8 cellular contexts compared by ENCODE assay signal in the genomic region with DNA sequence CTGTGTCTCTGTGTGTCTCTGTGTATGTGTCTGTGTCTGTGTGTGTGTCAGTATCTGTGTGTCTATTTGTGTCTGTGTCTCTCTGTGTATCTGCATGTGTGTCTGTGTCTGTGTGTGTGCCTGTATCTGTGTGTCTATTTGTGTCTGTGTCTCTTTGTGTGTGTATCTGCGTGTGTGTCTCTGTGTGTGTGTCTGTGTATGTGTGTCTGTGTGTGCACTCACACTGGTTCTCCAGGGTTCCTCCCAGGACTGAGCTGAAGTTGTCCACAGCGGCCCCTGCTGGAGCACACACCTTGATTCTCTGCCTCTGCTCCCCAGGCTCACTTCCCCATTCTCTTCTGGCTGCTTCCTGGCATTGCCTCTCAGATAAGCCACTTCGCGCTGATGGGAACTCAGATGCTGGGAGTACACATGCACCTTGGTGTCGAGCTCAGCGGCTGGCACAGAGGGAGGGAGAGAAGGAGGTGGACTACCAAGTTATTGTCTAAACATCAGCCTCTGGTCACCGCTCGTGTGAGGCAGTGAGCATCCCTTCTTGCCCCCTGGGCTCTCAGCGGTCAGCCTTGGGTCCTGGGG.
A peak's percentile ranks its signal among the peaks of the same experiment; 100 is the strongest.
DNase-seq lines count a peak whose midpoint lies in the region; ATAC-seq and TF ChIP-seq lines count a peak whose summit lies in the region.

No MANE protein-coding gene starts in this region.

- TF ChIP-seq CTCF in C4-2B (conservative IDR thresholded peaks at IDR 0.05): peak; percentile 71
- TF ChIP-seq CTCF in PC-3 (conservative IDR thresholded peaks at IDR 0.05; ENCODE audit: low read depth, low read length): peak; percentile 70

- CTCF ChIA-PET in PC-3 (lab: Charles Lee): interaction anchor here (1.4 kb wide), 1 partner anchor 554 kb away, joined by 4 read pairs; no protein-coding TSS in a partner anchor

- H2AFZ ChIP-seq in PC-3 (ENCODE audit: low read length): no peak overlapping the region

- POLR2A ChIA-PET in PC-3 (lab: Charles Lee; ENCODE audit: unreplicated experiment): no interaction called here

- H3K9me3 Mint-ChIP-seq in memory B cell: peaks cover 5% of the 10 kb centered on the region

- no peaks in the 10 kb centered on the region for H3K9me2 ChIP-seq in PC-3 (replicated peaks; ENCODE audit: low read length)

- no peaks in the 10 kb centered on the region for H3F3A ChIP-seq in PC-3 (ENCODE audit: low read length, unreplicated experiment)

- H3K4me3 ChIP-seq in PC-3 (ENCODE audit: low read length): no peak overlapping the region

- no peaks in the 10 kb centered on the region for H3K4me1 ChIP-seq in PC-3 (ENCODE audit: insufficient read depth, low read length)

- H3K27ac Mint-ChIP-seq in memory B cell: no peak overlapping the region

- H3K27ac ChIP-seq in C4-2B (no peak overlapping the region), PC-3 (ENCODE audit: low read length) (no peak overlapping the region)

- no peaks in the 10 kb centered on the region for H4K20me1 ChIP-seq in PC-3 (ENCODE audit: low read length)

- peaks cover 10% of the 10 kb centered on the region for H3K27me3 Mint-ChIP-seq in memory B cell

- H3K4me2 ChIP-seq in PC-3 (ENCODE audit: low read length): no peak overlapping the region

- no peaks in the 10 kb centered on the region for H3K36me3 ChIP-seq in PC-3 (ENCODE audit: low read depth, low read length)

- no peaks in the 10 kb centered on the region for H3K9me3 ChIP-seq in PC-3 (ENCODE audit: low read length)

- H3K9ac ChIP-seq in PC-3 (ENCODE audit: low read length): no peak overlapping the region

- peak; percentile 38 for DNase-seq in PC-3
- peak; percentile 47 to 74 for DNase-seq in dermis microvascular lymphatic vessel endothelial cell (ENCODE audit: low read depth in 2 of 2)
- DNase-seq in memory B cell (ENCODE audit: low spot score in 2 of 2): no peak
- no peak for DNase-seq in T-helper 9 cell
- DNase-seq in DMS79 treated with DMSO at 0.1 percent for 48 hours (lab: John Stamatoyannopoulos, UW): no peak

- no TSS peak for BruUV-seq in PC-3 (replicated peaks; lab: Mats Ljungman, UMichigan)

- no peaks in the 10 kb centered on the region for H3K36me3 Mint-ChIP-seq in memory B cell

- no peak overlapping the region for H3K4me3 Mint-ChIP-seq in memory B cell

- intact Hi-C loops in PC-3 (cut with micrococcal nuclease): no loop called here

- no peaks in the 10 kb centered on the region for H3K79me2 ChIP-seq in PC-3 (ENCODE audit: low read length)

- peaks cover 5% of the 10 kb centered on the region for H3K4me1 Mint-ChIP-seq in memory B cell

- peak; percentile 80 for ATAC-seq in GM19025 (IDR thresholded peaks at IDR 0.05; ENCODE audit: low read depth, unreplicated experiment)
- ATAC-seq in HG03097 (IDR thresholded peaks at IDR 0.05; ENCODE audit: low FRiP score, unreplicated experiment): peak; percentile 77
- peak; percentile 58 for ATAC-seq in PC-3
- peak; percentile 68 for ATAC-seq in memory B cell (ENCODE audit: low read depth)

- H3K27me3 ChIP-seq in PC-3 (ENCODE audit: low read length): peaks cover 37% of the 10 kb centered on the region

Comparison
In these comparisons a context has a peak if more than half of its experiments do, and no peak if none do; other contexts are left out.
1. DNase-seq: peak in PC-3 (single experiment) and dermis microvascular lymphatic vessel endothelial cell (2 of 2); none in memory B cell (0 of 2), T-helper 9 cell (single experiment) and DMS79 treated with DMSO at 0.1 percent for 48 hours (single experiment).
2. Peak in every context shown above with its lines, with median percentiles within 50 percentile points of each other: ATAC-seq.